Comparison of ENCODE assay signal across 11 cellular contexts in genomic region chr12:108722463-108722862, GRCh38. TPM values are rescaled to one million over a fixed set of nuclear protein-coding genes. Genes with fewer than 3 reads are reported as not detected.
DNase-seq lines count a peak whose midpoint lies in the region; ATAC-seq, FAIRE-seq and TF ChIP-seq lines count a peak whose summit lies in the region.
"Had no signal": no experiment of that assay in that cellular context is flagged by ENCODE, and none has a peak within 500 bp of the region (broad histone marks: within the 10 kb centered on the region; RNA-seq: fewer than 3 reads in every experiment).

No MANE protein-coding gene starts in this region.

- CTCF ChIA-PET in A673 (lab: Charles Lee) = no interaction called here
- CTCF ChIA-PET in PC-9 (lab: Charles Lee) = no interaction called here
- CTCF ChIA-PET in endothelial cell of umbilical vein (lab: Charles Lee) = interaction anchor here (1.0 to 1.6 kb wide), 5 partner anchors 21 to 81 kb away, joined by 3 read pairs; no protein-coding TSS in a partner anchor

- H4K20me1 ChIP-seq in PC-9 (ENCODE audit: insufficient read depth) = no peaks in the 10 kb centered on the region
- peaks cover 10% of the 10 kb centered on the region for H4K20me1 ChIP-seq in endothelial cell of umbilical vein (replicated peaks; ENCODE audit: control insufficient read depth, extremely low read depth, insufficient read depth, low read length)

- intact Hi-C loops in A673 (cut with micrococcal nuclease; ENCODE audit: unreplicated experiment) (no loop called here), PC-9 (cut with micrococcal nuclease; ENCODE audit: unreplicated experiment) (loop anchor here (2.0 kb wide), 1 partner anchor 58 kb away; no protein-coding TSS in a partner anchor), endothelial cell of umbilical vein (cut with micrococcal nuclease) (loop anchor here (2.0 kb wide), 1 partner anchor 32 kb away; no protein-coding TSS in a partner anchor)

- FAIRE-seq in endothelial cell of umbilical vein (lab: Jason Lieb, UNC) = peak; percentile 28

- DNase-seq in A673 (ENCODE audit: low spot score) (no peak), PC-9 (no peak), endothelial cell of umbilical vein (ENCODE audit: low read depth, low spot score) (no peak), NCI-H146 (lab: John Stamatoyannopoulos, UW) (no peak)
- no peak for DNase-seq in stimulated activated naive CD4-positive, alpha-beta T cell treated with Interleukin-2 at 50 U/mL for 16 hours (lab: John Stamatoyannopoulos, UW)
- DNase-seq: activated naive CD8-positive, alpha-beta T cell treated with anti-CD3 and anti-CD28 coated beads, Interleukin-2, amount 10 ng/mL, durations not matched to agents 7 days and 5 days; stimulated activated naive CD8-positive, alpha-beta T cell treated with anti-CD3 and anti-CD28 coated beads, Interleukin-15, Interleukin-2, amounts not matched to agents 100 U/mL and 50 U/mL, for 24 hours had no signal

- peaks cover 98% of the 10 kb centered on the region for H3K79me2 ChIP-seq in PC-9 (ENCODE audit: low read depth)
- peaks cover 98% of the 10 kb centered on the region for H3K79me2 ChIP-seq in endothelial cell of umbilical vein (ENCODE audit: control insufficient read depth, insufficient read depth, low read length)
- H3K79me2 ChIP-seq in parathyroid adenoma = peaks cover 71% of the 10 kb centered on the region

- no peak for ATAC-seq in HG03342 (IDR thresholded peaks at IDR 0.05; ENCODE audit: unreplicated experiment)
- ATAC-seq in GM18511 (IDR thresholded peaks at IDR 0.05; ENCODE audit: unreplicated experiment) = no peak
- ATAC-seq: natural killer cell treated with Interleukin-12 subunit alpha and Interleukin-12 subunit beta and Interleukin-15 and Interleukin-18, amount 100 ng/mL, for 72 hours; stimulated activated naive CD8-positive, alpha-beta T cell treated with anti-CD3 and anti-CD28 coated beads, Interleukin-15, Interleukin-2, amounts not matched to agents 100 U/mL and 50 U/mL, for 24 hours had no signal

- BruUV-seq in A673 (replicated peaks; lab: Mats Ljungman, UMichigan) = no TSS peak
- BruUV-seq in PC-9 (replicated peaks; lab: Mats Ljungman, UMichigan) = TSS peak; percentile 52
- TSS peak; percentile 63 for BruUV-seq in endothelial cell of umbilical vein (replicated peaks; lab: Mats Ljungman, UMichigan)

- no peak for TF ChIP-seq CTCF in A673 (conservative IDR thresholded peaks at IDR 0.05; ENCODE audit: low read depth, low read length)
- TF ChIP-seq CTCF in PC-9 (conservative IDR thresholded peaks at IDR 0.05) = no peak
- TF ChIP-seq CTCF in endothelial cell of umbilical vein (IDR thresholded peaks at IDR 0.05; ENCODE audit: extremely low read depth in 1 of 2, insufficient read depth in 1 of 2, low read depth in 1 of 2, low read length in 2 of 2) = no peak
- no peak for TF ChIP-seq CTCF in parathyroid adenoma (IDR thresholded peaks at IDR 0.05)

- H3K9ac ChIP-seq in endothelial cell of umbilical vein (replicated peaks; ENCODE audit: extremely low read depth, insufficient read depth, low read length) (peak overlapping the region; percentile 25), parathyroid adenoma (no peak overlapping the region)

- no peaks in the 10 kb centered on the region for H3K9me1 ChIP-seq in endothelial cell of umbilical vein (replicated peaks; ENCODE audit: control insufficient read depth, extremely low read depth, insufficient read depth, low read length)

- H3K4me2 ChIP-seq in PC-9 (peak overlapping the region; percentile 69), endothelial cell of umbilical vein (ENCODE audit: insufficient read depth, low read length) (peak overlapping the region; percentile 49), parathyroid adenoma (ENCODE audit: low read length) (peak overlapping the region; percentile 30)

- H3K9me3 ChIP-seq in A673 (ENCODE audit: low read depth, low read length, poor library complexity, severe bottlenecking) (no peaks in the 10 kb centered on the region), PC-9 (ENCODE audit: insufficient read depth, low read depth) (no peaks in the 10 kb centered on the region), endothelial cell of umbilical vein (replicated peaks; ENCODE audit: control insufficient read depth, insufficient read depth, low read length) (no peaks in the 10 kb centered on the region), parathyroid adenoma (ENCODE audit: control insufficient read depth, low read length) (no peaks in the 10 kb centered on the region)

- H2AFZ ChIP-seq in PC-9 (no peak overlapping the region), endothelial cell of umbilical vein (ENCODE audit: low read depth, low read length) (no peak overlapping the region), parathyroid adenoma (no peak overlapping the region)

- H3K4me3 ChIP-seq in A673 (ENCODE audit: low read depth, low read length, poor library complexity, severe bottlenecking) = no peak overlapping the region
- H3K4me3 ChIP-seq in PC-9 = peak overlapping the region; percentile 22; the same call in 1 of the 2 replicates
- H3K4me3 ChIP-seq in endothelial cell of umbilical vein (replicated peaks in 1 of 3; ENCODE audit: insufficient read depth in 1 of 3, low read depth in 1 of 3, low read length in 3 of 3) = no peak overlapping the region
- no peak overlapping the region for H3K4me3 ChIP-seq in parathyroid adenoma (ENCODE audit: low read depth, low read length)

- peaks cover 39% of the 10 kb centered on the region for H3F3A ChIP-seq in PC-9 (ENCODE audit: insufficient read depth, low read depth)

- TF ChIP-seq POLR2A in endothelial cell of umbilical vein (IDR thresholded peaks at IDR 0.05; ENCODE audit: low read depth, low read length) = no peak

- H3K4me1 ChIP-seq in A673 (ENCODE audit: insufficient read depth, low read length, poor library complexity, severe bottlenecking) (peaks cover 48% of the 10 kb centered on the region), PC-9 (replicated peaks; ENCODE audit: insufficient read depth) (peaks cover 53% of the 10 kb centered on the region), endothelial cell of umbilical vein (ENCODE audit: control insufficient read depth, extremely low read depth, insufficient read depth, low read length) (peaks cover 47% of the 10 kb centered on the region), parathyroid adenoma (peaks cover 20% of the 10 kb centered on the region)

- H3K27me3 ChIP-seq in A673 (replicated peaks; ENCODE audit: insufficient read depth, low read depth, low read length, poor library complexity) (no peaks in the 10 kb centered on the region), PC-9 (ENCODE audit: insufficient read depth, low read depth) (no peaks in the 10 kb centered on the region), endothelial cell of umbilical vein (ENCODE audit: control insufficient read depth in 2 of 2, insufficient read depth in 2 of 2, low read length in 2 of 2) (no peaks in the 10 kb centered on the region), parathyroid adenoma (ENCODE audit: control insufficient read depth, insufficient read depth, low read length) (no peaks in the 10 kb centered on the region)

- H3K27ac ChIP-seq in A673 (ENCODE audit: low read depth, low read length, poor library complexity, severe bottlenecking) = peak overlapping the region; percentile 57
- H3K27ac ChIP-seq in PC-9 = peak overlapping the region; percentile 90
- peak overlapping the region; percentile 83 for H3K27ac ChIP-seq in endothelial cell of umbilical vein (ENCODE audit: insufficient read depth, low read depth, low read length)
- H3K27ac ChIP-seq in parathyroid adenoma = peak overlapping the region; percentile 6

- peaks cover 2% of the 10 kb centered on the region for H3K36me3 ChIP-seq in A673 (ENCODE audit: insufficient read depth, low read length, poor library complexity, severe bottlenecking)
- no peaks in the 10 kb centered on the region for H3K36me3 ChIP-seq in PC-9 (ENCODE audit: low read depth)
- peaks cover 0 to under 1% of the 10 kb centered on the region in 2 experiments for H3K36me3 ChIP-seq in endothelial cell of umbilical vein (ENCODE audit: control insufficient read depth in 2 of 2, extremely low read depth in 1 of 2, insufficient read depth in 2 of 2, low read length in 2 of 2)
- H3K36me3 ChIP-seq in parathyroid adenoma (ENCODE audit: control insufficient read depth, insufficient read depth, low read length) = no peaks in the 10 kb centered on the region

- POLR2A ChIA-PET in A673 (lab: Charles Lee; ENCODE audit: low non-redundant PET) = no interaction called here
- POLR2A ChIA-PET in PC-9 (lab: Charles Lee; ENCODE audit: unreplicated experiment) = interaction anchor here (1.3 kb wide), 1 partner anchor 31 kb away, joined by 8 read pairs; no protein-coding TSS in a partner anchor
- POLR2A ChIA-PET in endothelial cell of umbilical vein (lab: Charles Lee) = interaction anchor here (0.9 kb wide), 1 partner anchor 30 kb away, joined by 11 read pairs; no protein-coding TSS in a partner anchor

- dilution Hi-C loops in endothelial cell of umbilical vein (cut with MboI; ENCODE audit: extremely low pct_ligation_motif_present, low sequenced_read_pairs) = no loop called here

- H3K9me2 ChIP-seq in PC-9 (ENCODE audit: insufficient read depth) = no peaks in the 10 kb centered on the region

TF ChIP-seq in endothelial cell of umbilical vein, 7 proteins besides CTCF, POLR2A, EP300 and RAD21:
- TF ChIP-seq GATA2 (IDR thresholded peaks at IDR 0.05; ENCODE audit: insufficient read depth, insufficient read length, low read depth, low read length) (no peak), MAX (IDR thresholded peaks at IDR 0.05; ENCODE audit: insufficient read depth, insufficient read length) (no peak), FOS (IDR thresholded peaks at IDR 0.05; ENCODE audit: borderline replicate concordance, insufficient read depth, low read length) (no peak), EZH2 (IDR thresholded peaks at IDR 0.05; ENCODE audit: borderline replicate concordance, low read depth, low read length, severe bottlenecking) (no peak), JUN (IDR thresholded peaks at IDR 0.05; ENCODE audit: borderline replicate concordance, insufficient read depth, insufficient read length, low read depth) (no peak), POLR2AphosphoS5 (IDR thresholded peaks at IDR 0.05; ENCODE audit: insufficient read depth, low read depth, low read length) (no peak), MYC (IDR thresholded peaks at IDR 0.05; ENCODE audit: low read depth, low read length) (no peak)

RNA-seq across cellular contexts. Expression of gene CORO1C, which starts 8.9 kb away (rescaled TPM):
- total RNA-seq in A673 (2021) (206 and 208 TPM in 2 replicates), PC-9 (2021) (122 and 139 TPM in 2 replicates), endothelial cell of umbilical vein (212 and 240 TPM in 2 replicates)
- 143 and 150 TPM in 2 replicates for polyA plus RNA-seq in endothelial cell of umbilical vein
- 131 and 149 TPM in 2 replicates for polyA plus RNA-seq in endothelial cell of umbilical vein (2011; cell fraction: cytosol; rRNA removed)
- 163 and 178 TPM in 2 replicates for polyA plus RNA-seq in endothelial cell of umbilical vein (2011; cell fraction: nucleus; rRNA removed)
- polyA plus RNA-seq in endothelial cell of umbilical vein (2012) = 145 and 176 TPM in 2 replicates
- polyA minus RNA-seq in endothelial cell of umbilical vein = 782 and 791 TPM in 2 replicates
- 102 TPM for polyA minus RNA-seq in endothelial cell of umbilical vein (2011; cell fraction: cytosol; rRNA and poly(A)+ RNA removed)
- polyA minus RNA-seq in endothelial cell of umbilical vein (2011; cell fraction: nucleus; rRNA and poly(A)+ RNA removed) = 208 and 281 TPM in 2 replicates

Comparison
In these comparisons a context has a peak if more than half of its experiments do, and no peak if none do; other contexts are left out.
1. H3K27ac ChIP-seq: peak in every context shown above with its lines; median percentile 90 in PC-9; 83 in endothelial cell of umbilical vein; 57 in A673; 6 in parathyroid adenoma.